Comparison of ENCODE assay signal across 3 cellular contexts in genomic region chr3:133005032-133005431, GRCh38. TPM values are rescaled to one million over a fixed set of nuclear protein-coding genes. Genes with fewer than 3 reads are reported as not detected.
"Had no signal": no experiment of that assay in that cellular context is flagged by ENCODE, and none has a peak within 500 bp of the region (broad histone marks: within the 10 kb centered on the region; RNA-seq: fewer than 3 reads in every experiment).

No MANE protein-coding gene starts in this region.

RNA-seq across cellular contexts. Expression of gene TMEM108, which starts 33.2 kb away (rescaled TPM):
- total RNA-seq: dermis microvascular lymphatic vessel endothelial cell, lung microvascular endothelial cell had no signal
- polyA plus RNA-seq: keratinocyte had no signal
